Comparison of ENCODE assay signal across 14 cellular contexts in the genomic region with DNA sequence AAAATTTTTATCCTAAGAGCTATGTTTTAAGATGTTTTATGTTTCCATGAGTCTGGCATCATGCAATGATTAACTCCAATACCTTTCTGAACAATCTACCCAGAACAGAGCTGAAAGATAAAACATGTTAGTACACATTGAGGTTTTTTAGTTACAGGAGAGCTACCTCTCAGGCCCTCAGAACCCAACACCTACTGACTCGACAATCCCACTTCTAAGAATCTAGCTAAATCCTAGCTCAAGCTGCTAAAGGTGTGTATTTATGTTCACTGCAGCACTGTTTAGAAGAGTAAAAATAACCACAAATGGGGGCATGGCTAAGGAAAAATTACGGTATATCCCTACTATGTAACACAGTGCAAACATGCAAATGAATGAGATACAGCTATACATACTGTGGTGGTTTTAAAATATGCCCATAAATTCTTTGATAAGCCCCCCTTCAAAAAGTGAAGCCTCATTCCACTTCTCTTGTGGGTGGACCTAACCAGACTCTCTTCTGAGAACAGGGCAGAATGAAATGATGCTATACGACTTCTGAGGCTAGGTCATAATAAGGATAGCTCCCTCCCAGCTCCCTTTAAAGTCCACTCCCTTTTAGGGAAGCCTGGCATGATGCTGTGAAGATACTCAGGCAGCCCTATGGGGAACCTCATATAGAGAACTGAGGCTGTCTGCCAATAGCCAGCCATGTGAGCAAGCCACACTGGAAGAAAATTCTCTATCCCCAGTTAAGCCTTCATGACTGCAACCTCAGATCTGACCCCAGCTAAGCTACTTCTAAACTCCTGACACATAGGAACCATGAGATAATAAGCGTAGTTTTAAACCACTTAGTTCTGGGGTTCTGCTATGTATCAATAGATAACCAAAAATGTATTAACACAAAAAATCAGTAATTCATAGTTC. TPM values are rescaled to one million over a fixed set of nuclear protein-coding genes. Genes with fewer than 3 reads are reported as not detected.
DNase-seq lines count a peak whose midpoint lies in the region; ATAC-seq and TF ChIP-seq lines count a peak whose summit lies in the region.
"Had no signal": no experiment of that assay in that cellular context is flagged by ENCODE, and none has a peak within 500 bp of the region (broad histone marks: within the 10 kb centered on the region; RNA-seq: fewer than 3 reads in every experiment).

No MANE protein-coding gene starts in this region.

- no peaks in the 10 kb centered on the region for H3K9me3 ChIP-seq in Panc1 (ENCODE audit: control insufficient read depth, insufficient read depth, low read depth, low read length)
- H3K9me3 ChIP-seq: ascending aorta, stomach had no signal

- H3K27ac ChIP-seq in Panc1 (ENCODE audit: low read length) (no peak overlapping the region), cingulate gyrus (ENCODE audit: low read depth, low read length) (peak overlapping the region; percentile 31)
- H3K27ac ChIP-seq: ascending aorta, HL-60, stomach had no signal

- peak overlapping the region; percentile 66 for H3K27ac Mint-ChIP-seq in activated CD4-positive, alpha-beta T cell treated with anti-CD3 and anti-CD28 coated beads for 36 hours
- H3K27ac Mint-ChIP-seq in activated CD4-positive, alpha-beta T cell treated with anti-CD3 and anti-CD28 coated beads, Interleukin-2, amount 10 ng/mL, durations not matched to agents 7 days and 5 days, result no peak overlapping the region

- H3K36me3 Mint-ChIP-seq in activated CD4-positive, alpha-beta T cell treated with anti-CD3 and anti-CD28 coated beads for 36 hours (ENCODE audit: low read depth), result peaks cover 46% of the 10 kb centered on the region
- H3K36me3 Mint-ChIP-seq in activated CD4-positive, alpha-beta T cell treated with anti-CD3 and anti-CD28 coated beads, Interleukin-2, amount 10 ng/mL, durations not matched to agents 7 days and 5 days (ENCODE audit: low read depth), result peaks cover 77% of the 10 kb centered on the region

- POLR2A ChIA-PET in activated CD4-positive, alpha-beta T cell treated with anti-CD3 and anti-CD28 coated beads for 36 hours (lab: Charles Lee), result interaction anchor here (0.5 to 1.0 kb wide), 3 partner anchors 10 to 194 kb away, joined by 3 to 5 read pairs (median 3); no protein-coding TSS in a partner anchor
- POLR2A ChIA-PET in activated CD4-positive, alpha-beta T cell treated with anti-CD3 and anti-CD28 coated beads, Interleukin-2, amount 10 ng/mL, durations not matched to agents 7 days and 5 days (lab: Charles Lee), result interaction anchor here (0.6 kb wide), 1 partner anchor 29 kb away, joined by 3 read pairs; no protein-coding TSS in a partner anchor
- POLR2A ChIA-PET in Panc1 (lab: Charles Lee), result no interaction called here

- H3K27me3 Mint-ChIP-seq in activated CD4-positive, alpha-beta T cell treated with anti-CD3 and anti-CD28 coated beads for 36 hours, result no peaks in the 10 kb centered on the region
- no peaks in the 10 kb centered on the region for H3K27me3 Mint-ChIP-seq in activated CD4-positive, alpha-beta T cell treated with anti-CD3 and anti-CD28 coated beads, Interleukin-2, amount 10 ng/mL, durations not matched to agents 7 days and 5 days

- no peak for DNase-seq in activated CD4-positive, alpha-beta T cell treated with anti-CD3 and anti-CD28 coated beads for 36 hours
- DNase-seq in activated CD4-positive, alpha-beta T cell treated with anti-CD3 and anti-CD28 coated beads, Interleukin-2, amount 10 ng/mL, durations not matched to agents 7 days and 5 days, result no peak
- DNase-seq in Panc1 (ENCODE audit: low read depth, low spot score) (no peak), sciatic nerve (ENCODE audit: low spot score) (no peak), NCI-H524 treated with DMSO at 0.1 percent for 48 hours (lab: John Stamatoyannopoulos, UW) (no peak)
- DNase-seq: activated CD4-positive, CD25-positive, alpha-beta regulatory T cell treated with anti-CD3 and anti-CD28 coated beads, Interleukin-2, amount 50 U/mL, for 72 hours; erythroblast; GDM1; stomach had no signal

- TF ChIP-seq CTCF in Panc1 (IDR thresholded peaks at IDR 0.05), result no peak

- no TSS peak for BruUV-seq in Panc1 (replicated peaks; lab: Mats Ljungman, UMichigan)

- intact Hi-C loops in activated CD4-positive, alpha-beta T cell treated with anti-CD3 and anti-CD28 coated beads for 36 hours (cut with DNase I, micrococcal nuclease), result no loop called here
- intact Hi-C loops in Panc1 (cut with micrococcal nuclease; ENCODE audit: unreplicated experiment), result no loop called here
- intact Hi-C loops in sciatic nerve (cut with DNase I), result no loop called here

- no peaks in the 10 kb centered on the region; the same call in 1 of the 2 replicates for H3K36me3 ChIP-seq in Panc1 (ENCODE audit: control insufficient read depth, insufficient read depth, low read length)
- H3K36me3 ChIP-seq: ascending aorta had no signal

- no peak overlapping the region for H3K4me3 Mint-ChIP-seq in activated CD4-positive, alpha-beta T cell treated with anti-CD3 and anti-CD28 coated beads for 36 hours
- no peak overlapping the region for H3K4me3 Mint-ChIP-seq in activated CD4-positive, alpha-beta T cell treated with anti-CD3 and anti-CD28 coated beads, Interleukin-2, amount 10 ng/mL, durations not matched to agents 7 days and 5 days

- in situ Hi-C loops in Panc1 (cut with HindIII; ENCODE audit: low pct_unique_long_range_greater_than_20kb, low sequenced_read_pairs), result no loop called here

- ATAC-seq in activated CD4-positive, alpha-beta T cell treated with anti-CD3 and anti-CD28 coated beads for 36 hours, result peak; percentile 27
- ATAC-seq in Panc1 (peak; percentile 47; the same call in 1 of the 2 replicates), sciatic nerve (peak; percentile 47), GM19395 (IDR thresholded peaks at IDR 0.05; ENCODE audit: unreplicated experiment) (no peak), HG03457 (IDR thresholded peaks at IDR 0.05; ENCODE audit: unreplicated experiment) (no peak)

- peaks cover 5% of the 10 kb centered on the region for H3K9me3 Mint-ChIP-seq in activated CD4-positive, alpha-beta T cell treated with anti-CD3 and anti-CD28 coated beads for 36 hours (ENCODE audit: low read depth)
- peaks cover 8% of the 10 kb centered on the region for H3K9me3 Mint-ChIP-seq in activated CD4-positive, alpha-beta T cell treated with anti-CD3 and anti-CD28 coated beads, Interleukin-2, amount 10 ng/mL, durations not matched to agents 7 days and 5 days

- no peaks in the 10 kb centered on the region for H3K27me3 ChIP-seq in Panc1 (ENCODE audit: control insufficient read depth, insufficient read depth, low read length)
- H3K27me3 ChIP-seq: ascending aorta, stomach had no signal

- CTCF ChIA-PET in activated CD4-positive, alpha-beta T cell treated with anti-CD3 and anti-CD28 coated beads for 36 hours (lab: Charles Lee), result interaction anchor here (0.8 to 5.1 kb wide), 9 partner anchors 15 to 154 kb away, joined by 3 to 30 read pairs (median 4); no protein-coding TSS in a partner anchor
- CTCF ChIA-PET in activated CD4-positive, alpha-beta T cell treated with anti-CD3 and anti-CD28 coated beads, Interleukin-2, amount 10 ng/mL, durations not matched to agents 7 days and 5 days (lab: Charles Lee), result interaction anchor here (0.9 to 1.9 kb wide), 5 partner anchors 14 to 106 kb away, joined by 3 to 7 read pairs (median 3); no protein-coding TSS in a partner anchor
- CTCF ChIA-PET in Panc1 (lab: Charles Lee), result interaction anchor here (1.1 kb wide), 1 partner anchor 191 kb away, joined by 3 read pairs; no protein-coding TSS in a partner anchor

- H3K4me1 ChIP-seq in Panc1 (ENCODE audit: control insufficient read depth, insufficient read depth, low read length), result peaks cover 21% of the 10 kb centered on the region
- H3K4me1 ChIP-seq: ascending aorta had no signal

- no peak overlapping the region for H3K4me3 ChIP-seq in Panc1 (ENCODE audit: low read depth in 2 of 2, low read length in 2 of 2)
- H3K4me3 ChIP-seq: ascending aorta, stomach had no signal

- peaks cover 91% of the 10 kb centered on the region for H3K4me1 Mint-ChIP-seq in activated CD4-positive, alpha-beta T cell treated with anti-CD3 and anti-CD28 coated beads for 36 hours
- peaks cover 79% of the 10 kb centered on the region for H3K4me1 Mint-ChIP-seq in activated CD4-positive, alpha-beta T cell treated with anti-CD3 and anti-CD28 coated beads, Interleukin-2, amount 10 ng/mL, durations not matched to agents 7 days and 5 days

RNA-seq across cellular contexts. Expression of a gene that starts 29.5 kb away (rescaled TPM):
- total RNA-seq in activated CD4-positive, alpha-beta T cell treated with anti-CD3 and anti-CD28 coated beads for 36 hours, result 100 to 1,000 TPM; 179 to 392 TPM
- total RNA-seq in activated CD4-positive, alpha-beta T cell treated with anti-CD3 and anti-CD28 coated beads, Interleukin-2, amount 10 ng/mL, durations not matched to agents 7 days and 5 days, result 100 to 1,000 TPM; 489 to 694 TPM
- total RNA-seq in Panc1 (2021; ENCODE audit: unreplicated experiment), result 383 TPM
- polyA plus RNA-seq in Panc1 (2012; ENCODE audit: insufficient read length), result 252 TPM
- total RNA-seq in sciatic nerve, result 191 TPM

Comparison
In these comparisons a context has a peak if more than half of its experiments do, and no peak if none do; other contexts are left out.
1. ATAC-seq: peak in activated CD4-positive, alpha-beta T cell treated with anti-CD3 and anti-CD28 coated beads for 36 hours (single experiment), Panc1 (single experiment) and sciatic nerve (single experiment); none in GM19395 (single experiment) and HG03457 (single experiment).